ENCODE assay signal across 13 cellular contexts in genomic region chr2:45843136-45843535, GRCh38.
DNase-seq lines count a peak whose midpoint lies in the region; ATAC-seq and TF ChIP-seq lines count a peak whose summit lies in the region.
"Had no signal": no experiment of that assay in that cellular context is flagged by ENCODE, and none has a peak within 500 bp of the region (broad histone marks: within the 10 kb centered on the region; RNA-seq: fewer than 3 reads in every experiment).

No MANE protein-coding gene starts in this region.

- H3K4me1 ChIP-seq in cardiac muscle cell (ENCODE audit: low read depth) (peaks cover 14% of the 10 kb centered on the region), thymus (ENCODE audit: control insufficient read depth, insufficient read depth, low read length) (peaks cover 17% of the 10 kb centered on the region)

- no peak for TF ChIP-seq CTCF in cardiac muscle cell (IDR thresholded peaks at IDR 0.05; ENCODE audit: low read depth, low read length)

- DNase-seq in cardiac muscle cell (ENCODE audit: low read depth in 1 of 2, low spot score in 1 of 2) (no peak), Right ventricle myocardium superior (no peak), NCI-H524 (lab: John Stamatoyannopoulos, UW) (peak; percentile 71 to 84), NCI-H146 (lab: John Stamatoyannopoulos, UW) (no peak), medulla oblongata (ENCODE audit: extremely low spot score) (no peak)
- DNase-seq: midbrain; NCI-H1436; SK-N-SH; stimulated activated CD4-positive, alpha-beta T cell treated with anti-CD3 and anti-CD28 coated beads, Interleukin-12 subunit alpha, Interleukin-12 subunit beta, amount 100 ng/mL, for 4 hours had no signal

- H3K9me3 ChIP-seq in cardiac muscle cell (ENCODE audit: low read depth) (no peaks in the 10 kb centered on the region), thymus (ENCODE audit: control insufficient read depth) (no peaks in the 10 kb centered on the region)
- H3K9me3 ChIP-seq: SK-N-SH had no signal

- H3K27ac ChIP-seq in cardiac muscle cell (peak overlapping the region; percentile 14), thymus (ENCODE audit: low read depth) (peak overlapping the region; percentile 27)
- H3K27ac ChIP-seq: coronary artery had no signal

- no peaks in the 10 kb centered on the region for H3K36me3 ChIP-seq in cardiac muscle cell
- no peaks in the 10 kb centered on the region for H3K36me3 ChIP-seq in thymus (ENCODE audit: control insufficient read depth, insufficient read depth)

- H3K4me3 ChIP-seq in cardiac muscle cell (no peak overlapping the region), thymus (ENCODE audit: low read length) (no peak overlapping the region)
- H3K4me3 ChIP-seq: coronary artery had no signal

- ATAC-seq in Right ventricle myocardium superior (ENCODE audit: poor library complexity), result no peak
- ATAC-seq in HG02798 (IDR thresholded peaks at IDR 0.05; ENCODE audit: poor library complexity, unreplicated experiment), result peak; percentile 65
- ATAC-seq in HG03159 (IDR thresholded peaks at IDR 0.05; ENCODE audit: unreplicated experiment), result no peak

- WGBS in thymus, result 18% methylated on average over 8 of the region's 8 CpGs

- H3K27me3 ChIP-seq in cardiac muscle cell (no peaks in the 10 kb centered on the region), thymus (ENCODE audit: control insufficient read depth, insufficient read depth) (no peaks in the 10 kb centered on the region)

- intact Hi-C loops in Right ventricle myocardium superior (cut with DNase I), result no loop called here

Comparison
In these comparisons a context has a peak if more than half of its experiments do, and no peak if none do; other contexts are left out.
1. DNase-seq: peak in NCI-H524 (2 of 2); none in cardiac muscle cell (0 of 2), Right ventricle myocardium superior (single experiment), NCI-H146 (single experiment) and medulla oblongata (single experiment).